ENCODE assay signal across 17 cellular contexts in genomic region chr1:168159979-168160378, GRCh38. TPM values are rescaled to one million over a fixed set of nuclear protein-coding genes. Genes with fewer than 3 reads are reported as not detected.
A peak's percentile ranks its signal among the peaks of the same experiment; 100 is the strongest.
DNase-seq lines count a peak whose midpoint lies in the region; TF ChIP-seq lines count a peak whose summit lies in the region.
"Had no signal": no experiment of that assay in that cellular context is flagged by ENCODE, and none has a peak within 500 bp of the region (broad histone marks: within the 10 kb centered on the region; RNA-seq: fewer than 3 reads in every experiment).

No MANE protein-coding gene starts in this region.

- H3K4me3 Mint-ChIP-seq in chondrocyte (ENCODE audit: unreplicated experiment), result no peak overlapping the region
- H3K4me3 Mint-ChIP-seq: B cell; CD4-positive, alpha-beta T cell; CD8-positive, alpha-beta T cell had no signal

- DNase-seq in DMS53 (lab: John Stamatoyannopoulos, UW), result peak; percentile 38
- no peak for DNase-seq in DMS53 treated with DMSO at 0.1 percent for 48 hours (lab: John Stamatoyannopoulos, UW; ENCODE audit: unreplicated experiment)
- no peak for DNase-seq in chondrocyte (ENCODE audit: low spot score)
- no peak for DNase-seq in activated CD4-positive, alpha-beta T cell treated with anti-CD3 and anti-CD28 coated beads, Interleukin-2, amount 50 U/mL, for 4 hours
- DNase-seq: AML-193; Caco-2; Calu3; CD4-positive, alpha-beta T cell; CD8-positive, alpha-beta T cell; DMS79 treated with DMSO at 0.1 percent for 48 hours; GF-D8 had no signal

- H3K4me3 ChIP-seq in HEK293 (ENCODE audit: low read depth, low read length), result no peak overlapping the region
- H3K4me3 ChIP-seq: A549; BLaER1 treated with 17β-estradiol and CSF1 and Interleukin-3, amounts not matched to agents 10 nM and 100 nM had no signal

- H3K27ac ChIP-seq in HEK293 (ENCODE audit: extremely low read depth, low read depth, low read length), result no peak overlapping the region
- H3K27ac ChIP-seq: 22Rv1; A549; BLaER1 treated with 17β-estradiol and CSF1 and Interleukin-3, amounts not matched to agents 10 nM and 100 nM; C4-2B had no signal

- CTCF ChIA-PET in HEK293 (lab: Yijun Ruan, JAX), result interaction anchor here (0.7 to 1.5 kb wide), 5 partner anchors 9 to 78 kb away, joined by 3 to 5 read pairs (median 4); no protein-coding TSS in a partner anchor

- no peak for TF ChIP-seq CTCF in HEK293 (tag by site-specific recombination; IDR thresholded peaks at IDR 0.05)
- TF ChIP-seq CTCF in chondrocyte (IDR thresholded peaks at IDR 0.05), result no peak

- peaks cover 8% of the 10 kb centered on the region for H3K4me1 Mint-ChIP-seq in chondrocyte (ENCODE audit: low read depth)

- POLR2A ChIA-PET in HEK293 (lab: Yijun Ruan, JAX), result no interaction called here

- H3K9me3 Mint-ChIP-seq in chondrocyte (ENCODE audit: low read depth), result peaks cover 39% of the 10 kb centered on the region

- H3K36me3 ChIP-seq in HEK293 (ENCODE audit: control insufficient read depth in 2 of 2, insufficient read depth in 1 of 2, low read length in 2 of 2), result no peaks in the 10 kb centered on the region
- H3K36me3 ChIP-seq: BLaER1 treated with 17β-estradiol and CSF1 and Interleukin-3, amounts not matched to agents 10 nM and 100 nM had no signal

- peak overlapping the region; percentile 30 for H3K27ac Mint-ChIP-seq in chondrocyte (ENCODE audit: unreplicated experiment)
- H3K27ac Mint-ChIP-seq: B cell; CD4-positive, alpha-beta T cell; CD8-positive, alpha-beta T cell had no signal

- H3K36me3 Mint-ChIP-seq in chondrocyte (ENCODE audit: low read depth), result peaks cover 13% of the 10 kb centered on the region

- H3K27me3 Mint-ChIP-seq in chondrocyte (ENCODE audit: low read depth), result no peaks in the 10 kb centered on the region

- H3K4me1 ChIP-seq in HEK293 (ENCODE audit: control insufficient read depth, insufficient read depth, low read length), result no peaks in the 10 kb centered on the region
- H3K4me1 ChIP-seq: A549, Caco-2 had no signal

- H3K9me3 ChIP-seq in HEK293 (ENCODE audit: control insufficient read depth, insufficient read depth, low read depth, low read length), result no peaks in the 10 kb centered on the region

TF ChIP-seq in HEK293, 187 proteins besides CTCF, POLR2A, EP300 and RAD21:
- no peak for TF ChIP-seq ZNF211 (tag by site-specific recombination; IDR thresholded peaks at IDR 0.05; ENCODE audit: low read depth)
- TF ChIP-seq REPIN1 (tag by site-specific recombination; IDR thresholded peaks at IDR 0.05; ENCODE audit: low read depth), result no peak
- TF ChIP-seq ZNF521 (tag by site-specific recombination; IDR thresholded peaks at IDR 0.05), result no peak
- TF ChIP-seq SETDB1 (IDR thresholded peaks at IDR 0.05; ENCODE audit: insufficient read length, low read length), result peak; percentile 92
- no peak for TF ChIP-seq ZNF658 (tag by site-specific recombination; IDR thresholded peaks at IDR 0.05)
TF ChIP-seq in HEK293: peak in this region for 1.

RNA-seq across cellular contexts. Expression of gene TIPRL, which starts 18.8 kb away (rescaled TPM):
- 37.2 to 38.7 TPM (median 37.4 TPM) in 3 replicates for total RNA-seq in chondrocyte

RNA-seq across cellular contexts. Expression of gene GPR161, which starts 23.2 kb away (rescaled TPM):
- total RNA-seq in chondrocyte, result 30.8 to 33.5 TPM (median 32.8 TPM) in 3 replicates
- total RNA-seq: CD4-positive, alpha-beta T cell; CD8-positive, alpha-beta T cell had no signal
